Comparison of ENCODE assay signal across 14 cellular contexts in the genomic region with DNA sequence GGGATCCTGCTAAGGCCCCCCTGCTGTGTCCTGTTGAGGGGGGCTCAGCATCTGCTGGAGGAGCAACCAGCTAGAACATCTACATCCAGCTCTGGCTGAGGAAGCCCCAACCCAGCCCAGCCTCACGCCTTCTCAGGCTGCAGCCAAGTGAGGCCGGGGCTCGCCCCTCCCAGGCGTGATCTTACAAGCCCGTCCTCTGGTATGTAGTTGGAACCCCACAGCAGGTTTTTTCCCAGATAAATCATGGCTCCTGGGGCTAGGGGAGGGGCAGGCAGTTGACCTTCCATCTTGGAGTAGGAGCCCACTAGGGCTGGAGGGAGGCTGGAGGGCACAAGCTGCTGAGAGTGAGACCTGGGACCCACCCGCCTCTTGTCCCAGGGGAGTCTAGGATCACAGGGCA. TPM values are rescaled to one million over a fixed set of nuclear protein-coding genes. Genes with fewer than 3 reads are reported as not detected.
"Had no signal": no experiment of that assay in that cellular context is flagged by ENCODE, and none has a peak within 500 bp of the region (broad histone marks: within the 10 kb centered on the region; RNA-seq: fewer than 3 reads in every experiment).

No MANE protein-coding gene starts in this region.

- H3K9me3 ChIP-seq: gastrocnemius medialis, thyroid gland had no signal

- H3K36me3 ChIP-seq: cardiac muscle cell, gastrocnemius medialis, thyroid gland, uterus had no signal

- H3K27me3 ChIP-seq: cardiac muscle cell, gastrocnemius medialis, thyroid gland, uterus had no signal

- H3K4me1 ChIP-seq: uterus had no signal

- ATAC-seq: activated T-helper 17 cell treated with anti-CD3 and anti-CD28 coated beads, Interleukin-2, amount 50 U/mL, for 72 hours; gastrocnemius medialis; left lobe of liver; naive thymus-derived CD8-positive, alpha-beta T cell; sciatic nerve; stimulated activated effector memory CD8-positive, alpha-beta T cell treated with anti-CD3 and anti-CD28 coated beads, Interleukin-12 subunit alpha, Interleukin-12 subunit beta, amount 100 ng/mL, for 72 hours had no signal

- H3K4me3 ChIP-seq: cardiac muscle cell, gastrocnemius medialis, thyroid gland, uterus had no signal

- H3K27ac ChIP-seq: cardiac muscle cell, gastrocnemius medialis, thyroid gland had no signal

- DNase-seq: activated CD4-positive, CD25-positive, alpha-beta regulatory T cell treated with anti-CD3 and anti-CD28 coated beads, Interleukin-2, amount 50 U/mL, for 72 hours; activated naive CD4-positive, alpha-beta T cell treated with Interleukin-2 at 50 U/mL for 16 hours; aorta; gastrocnemius medialis; naive thymus-derived CD8-positive, alpha-beta T cell; thyroid gland had no signal

RNA-seq across cellular contexts. Expression of gene GRAP, which starts 46.8 kb away (rescaled TPM):
- total RNA-seq: fibroblast of lung, progenitor cell of endocrine pancreas had no signal
- polyA plus RNA-seq: cardiac muscle cell had no signal

RNA-seq across cellular contexts. Expression of gene SLC5A10, which starts 47.9 kb away (rescaled TPM):
- total RNA-seq: activated T-helper 17 cell treated with anti-CD3 and anti-CD28 coated beads, Interleukin-2, amount 50 U/mL, for 72 hours; aorta; fibroblast of lung; gastrocnemius medialis; left lobe of liver; naive thymus-derived CD8-positive, alpha-beta T cell; progenitor cell of endocrine pancreas; sciatic nerve; thyroid gland; uterus had no signal
- polyA plus RNA-seq: cardiac muscle cell, fibroblast of lung had no signal
